Comparison of ENCODE assay signal across 8 cellular contexts in the genomic region with DNA sequence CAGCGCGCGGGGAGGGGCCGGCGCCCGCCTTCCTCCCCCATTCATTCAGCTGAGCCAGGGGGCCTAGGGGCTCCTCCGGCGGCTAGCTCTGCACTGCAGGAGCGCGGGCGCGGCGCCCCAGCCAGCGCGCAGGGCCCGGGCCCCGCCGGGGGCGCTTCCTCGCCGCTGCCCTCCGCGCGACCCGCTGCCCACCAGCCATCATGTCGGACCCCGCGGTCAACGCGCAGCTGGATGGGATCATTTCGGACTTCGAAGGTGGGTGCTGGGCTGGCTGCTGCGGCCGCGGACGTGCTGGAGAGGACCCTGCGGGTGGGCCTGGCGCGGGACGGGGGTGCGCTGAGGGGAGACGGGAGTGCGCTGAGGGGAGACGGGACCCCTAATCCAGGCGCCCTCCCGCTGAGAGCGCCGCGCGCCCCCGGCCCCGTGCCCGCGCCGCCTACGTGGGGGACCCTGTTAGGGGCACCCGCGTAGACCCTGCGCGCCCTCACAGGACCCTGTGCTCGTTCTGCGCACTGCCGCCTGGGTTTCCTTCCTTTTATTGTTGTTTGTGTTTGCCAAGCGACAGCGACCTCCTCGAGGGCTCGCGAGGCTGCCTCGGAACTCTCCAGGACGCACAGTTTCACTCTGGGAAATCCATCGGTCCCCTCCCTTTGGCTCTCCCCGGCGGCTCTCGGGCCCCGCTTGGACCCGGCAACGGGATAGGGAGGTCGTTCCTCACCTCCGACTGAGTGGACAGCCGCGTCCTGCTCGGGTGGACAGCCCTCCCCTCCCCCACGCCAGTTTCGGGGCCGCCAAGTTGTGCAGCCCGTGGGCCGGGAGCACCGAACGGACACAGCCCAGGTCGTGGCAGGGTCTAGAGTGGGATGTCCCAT.
A peak's percentile ranks its signal among the peaks of the same experiment; 100 is the strongest.
DNase-seq lines count a peak whose midpoint lies in the region; ATAC-seq and TF ChIP-seq lines count a peak whose summit lies in the region.

No MANE protein-coding gene starts in this region.

- H3K4me3 ChIP-seq in Caco-2 (ENCODE audit: low read depth, low read length) (no peak overlapping the region), HFF-Myc (replicated peaks; ENCODE audit: low read depth, low read length) (peak overlapping the region; percentile 89)

- POLR2A ChIA-PET in Caco-2 (lab: Charles Lee), result no interaction called here
- POLR2A ChIA-PET in WTC11 (lab: Charles Lee), result interaction anchor here (1.0 to 1.5 kb wide), 3 partner anchors 16 to 57 kb away, joined by 3 to 7 read pairs (median 3); no protein-coding TSS in a partner anchor

- H3K36me3 ChIP-seq in Caco-2 (ENCODE audit: control insufficient read depth, insufficient read depth, low read length), result no peaks in the 10 kb centered on the region; the same call in 1 of the 2 replicates

- peaks cover 23% of the 10 kb centered on the region for H3K4me1 Mint-ChIP-seq in Caco-2 (ENCODE audit: low read depth, unreplicated experiment)
- H3K4me1 Mint-ChIP-seq in WTC11, result peaks cover 72% of the 10 kb centered on the region
- H3K4me1 Mint-ChIP-seq in nephron, result peaks cover 71% of the 10 kb centered on the region

- CTCF ChIA-PET in Caco-2 (lab: Charles Lee), result no interaction called here
- CTCF ChIA-PET in WTC11 (lab: Charles Lee), result interaction anchor here (0.8 to 4.6 kb wide), 13 partner anchors 9 to 62 kb away, joined by 3 to 45 read pairs (median 4); no protein-coding TSS in a partner anchor

- H3K9me3 Mint-ChIP-seq in Caco-2 (ENCODE audit: unreplicated experiment), result no peaks in the 10 kb centered on the region
- no peaks in the 10 kb centered on the region for H3K9me3 Mint-ChIP-seq in WTC11
- H3K9me3 Mint-ChIP-seq in nephron, result no peaks in the 10 kb centered on the region

- intact Hi-C loops in Caco-2 (cut with micrococcal nuclease; ENCODE audit: unreplicated experiment), result no loop called here

- TF ChIP-seq CTCF in Caco-2 (IDR thresholded peaks at IDR 0.05; ENCODE audit: insufficient read depth in 1 of 2, low read depth in 1 of 2, low read length in 1 of 2, severe bottlenecking in 1 of 2, unreplicated experiment in 1 of 2) (no peak), HFF-Myc (IDR thresholded peaks at IDR 0.05; ENCODE audit: low read depth, low read length, missing control alignments) (no peak), WTC11 (IDR thresholded peaks at IDR 0.05) (no peak), nephron (IDR thresholded peaks at IDR 0.05; ENCODE audit: unreplicated experiment in 3 of 3) (no peak), foreskin keratinocyte (conservative IDR thresholded peaks at IDR 0.05) (no peak)

- DNase-seq in Caco-2 (no peak), HFF-Myc (ENCODE audit: extremely low read depth, low read depth) (no peak), WTC11 (ENCODE audit: low spot score) (peak; percentile 51), erythroblast (lab: John Stamatoyannopoulos, UW) (peak; percentile 39 to 45), NCI-H2196 treated with DMSO at 0.1 percent for 48 hours (lab: John Stamatoyannopoulos, UW; ENCODE audit: unreplicated experiment) (no peak), foreskin keratinocyte (no peak)

- H3K4me3 Mint-ChIP-seq in Caco-2 (ENCODE audit: unreplicated experiment), result peak overlapping the region; percentile 55
- peak overlapping the region; percentile 94 for H3K4me3 Mint-ChIP-seq in WTC11
- peak overlapping the region; percentile 95 to 100 (median 100) for H3K4me3 Mint-ChIP-seq in nephron

- H3K36me3 Mint-ChIP-seq in Caco-2 (ENCODE audit: insufficient read depth, unreplicated experiment), result peaks cover 20% of the 10 kb centered on the region
- H3K36me3 Mint-ChIP-seq in WTC11, result no peaks in the 10 kb centered on the region
- no peaks in the 10 kb centered on the region for H3K36me3 Mint-ChIP-seq in nephron (ENCODE audit: low read depth)

- ATAC-seq in WTC11 (peak; percentile 0; the same call in 1 of the 2 replicates), GM18870 (IDR thresholded peaks at IDR 0.05; ENCODE audit: unreplicated experiment) (no peak), foreskin keratinocyte (no peak)

- H3K27me3 Mint-ChIP-seq in Caco-2 (ENCODE audit: insufficient read depth, unreplicated experiment) (no peaks in the 10 kb centered on the region), WTC11 (ENCODE audit: low read depth) (no peaks in the 10 kb centered on the region), nephron (ENCODE audit: low read depth) (no peaks in the 10 kb centered on the region)

- no peak overlapping the region for H3K27ac ChIP-seq in foreskin keratinocyte

- no TSS peak for BruUV-seq in Caco-2 (replicated peaks; lab: Mats Ljungman, UMichigan)

- no peak overlapping the region for H3K27ac Mint-ChIP-seq in Caco-2 (ENCODE audit: unreplicated experiment)
- H3K27ac Mint-ChIP-seq in WTC11, result peak overlapping the region; percentile 82; the same call in 1 of the 2 replicates
- peak overlapping the region; percentile 92 to 99 (median 95) for H3K27ac Mint-ChIP-seq in nephron

- TF ChIP-seq POLR2A in erythroblast (IDR thresholded peaks at IDR 0.05; ENCODE audit: low read length), result no peak

- H3K9me3 ChIP-seq in Caco-2, result no peaks in the 10 kb centered on the region

- H3K4me1 ChIP-seq in Caco-2, result peaks cover 15% of the 10 kb centered on the region; the same call in 1 of the 2 replicates
- H3K4me1 ChIP-seq in foreskin keratinocyte, result peaks cover 6% of the 10 kb centered on the region

- no peaks in the 10 kb centered on the region for H3K27me3 ChIP-seq in Caco-2 (replicated peaks; ENCODE audit: control insufficient read depth, insufficient read depth, low read length)
- no peaks in the 10 kb centered on the region for H3K27me3 ChIP-seq in foreskin keratinocyte

TF ChIP-seq in WTC11, 78 proteins besides CTCF, POLR2A, EP300 and RAD21:
- TF ChIP-seq KAT7 (CRISPR knock-in tag; IDR thresholded peaks at IDR 0.05; ENCODE audit: borderline replicate concordance) (peak; percentile 65; the same call in 1 of the 2 replicates), NFYB (CRISPR knock-in tag; conservative IDR thresholded peaks at IDR 0.05; ENCODE audit: low read depth) (no peak), FOXP1 (CRISPR knock-in tag; IDR thresholded peaks at IDR 0.05; ENCODE audit: borderline replicate concordance) (peak; percentile 46; the same call in 1 of the 2 replicates), ZNF219 (CRISPR knock-in tag; IDR thresholded peaks at IDR 0.05; ENCODE audit: borderline replicate concordance) (peak; percentile 43; the same call in 1 of the 2 replicates), JUN (CRISPR knock-in tag; IDR thresholded peaks at IDR 0.05) (peak; percentile 61; the same call in 1 of the 2 replicates), ZNF423 (CRISPR knock-in tag; IDR thresholded peaks at IDR 0.05) (peak; percentile 48), MYBL2 (CRISPR knock-in tag; IDR thresholded peaks at IDR 0.05) (no peak)
- TF ChIP-seq, protein P1, sequence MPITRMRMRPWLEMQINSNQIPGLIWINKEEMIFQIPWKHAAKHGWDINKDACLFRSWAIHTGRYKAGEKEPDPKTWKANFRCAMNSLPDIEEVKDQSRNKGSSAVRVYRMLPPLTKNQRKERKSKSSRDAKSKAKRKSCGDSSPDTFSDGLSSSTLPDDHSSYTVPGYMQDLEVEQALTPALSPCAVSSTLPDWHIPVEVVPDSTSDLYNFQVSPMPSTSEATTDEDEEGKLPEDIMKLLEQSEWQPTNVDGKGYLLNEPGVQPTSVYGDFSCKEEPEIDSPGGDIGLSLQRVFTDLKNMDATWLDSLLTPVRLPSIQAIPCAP (CRISPR knock-in tag; IDR thresholded peaks at IDR 0.05), result peak; percentile 16; the same call in 1 of the 2 replicates

Comparison
In these comparisons a context has a peak if more than half of its experiments do, and no peak if none do; other contexts are left out.
1. DNase-seq: peak in WTC11 (single experiment) and erythroblast (2 of 2); none in Caco-2 (0 of 2), HFF-Myc (single experiment), NCI-H2196 treated with DMSO at 0.1 percent for 48 hours (single experiment) and foreskin keratinocyte (0 of 2).
2. Peak in every context shown above with its lines, with median percentiles within 50 percentile points of each other: H3K4me3 Mint-ChIP-seq.